8 cellular contexts compared by ENCODE assay signal in the genomic region with DNA sequence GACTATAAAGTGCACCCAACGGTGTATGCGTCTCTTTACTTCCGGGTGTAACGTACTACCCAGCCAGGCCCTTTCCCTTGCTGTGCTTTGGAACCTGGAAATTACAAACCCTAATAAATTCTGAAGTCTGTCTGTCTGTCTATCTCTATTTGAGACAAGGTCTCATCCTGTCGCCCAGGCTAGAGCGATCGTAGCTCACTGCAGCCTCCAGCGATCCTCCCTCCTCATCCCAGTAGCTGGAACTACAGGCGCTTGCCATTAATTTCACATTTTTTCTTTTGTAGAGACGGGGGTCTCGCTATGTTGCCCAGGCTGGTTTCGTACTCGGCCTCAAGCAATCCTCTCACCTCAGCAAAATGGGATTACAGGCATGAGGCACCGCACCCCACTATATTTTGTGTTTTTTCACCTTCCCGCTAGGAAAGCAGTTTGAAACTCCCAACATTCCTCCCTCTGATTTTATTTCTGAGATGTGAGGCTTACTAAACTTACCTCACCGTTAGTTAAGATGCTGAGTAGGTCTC. TPM values are rescaled to one million over a fixed set of nuclear protein-coding genes. Genes with fewer than 3 reads are reported as not detected.
A peak's percentile ranks its signal among the peaks of the same experiment; 100 is the strongest.
DNase-seq lines count a peak whose midpoint lies in the region; ATAC-seq and TF ChIP-seq lines count a peak whose summit lies in the region.

No MANE protein-coding gene starts in this region.

- H3K27me3 Mint-ChIP-seq in activated T-helper 2 cell treated with anti-CD3 and anti-CD28 coated beads, Interferon-gamma antibody, Interleukin-2, Interleukin-4, amounts not matched to agents 10 μg/mL and 5 μg/mL and 100 μg/mL, durations not matched to agents 14 hours and 24 hours and 36 hours (ENCODE audit: low read depth), result peaks cover 5% of the 10 kb centered on the region
- peaks cover 0 to 2% of the 10 kb centered on the region in 2 donors for H3K27me3 Mint-ChIP-seq in stimulated activated naive B cell treated with anti-CD40 and anti-IgM and Interleukin-4, amounts not matched to agents 10 μg/mL and 1 μg/mL and 100 μg/mL, for 72 hours

- ATAC-seq in GM19043 (IDR thresholded peaks at IDR 0.05; ENCODE audit: low read depth, unreplicated experiment) (peak; percentile 34), HG03280 (IDR thresholded peaks at IDR 0.05; ENCODE audit: unreplicated experiment) (peak; percentile 41)
- peak; percentile 68 to 69 for ATAC-seq in stimulated activated naive B cell treated with anti-CD40 and anti-IgM and Interleukin-4, amounts not matched to agents 10 μg/mL and 1 μg/mL and 100 μg/mL, for 72 hours (replicated peaks)

- intact Hi-C loops in A673 (cut with micrococcal nuclease; ENCODE audit: unreplicated experiment), result no loop called here
- intact Hi-C loops in activated T-helper 2 cell treated with anti-CD3 and anti-CD28 coated beads, Interferon-gamma antibody, Interleukin-2, Interleukin-4, amounts not matched to agents 10 μg/mL and 5 μg/mL and 100 μg/mL, durations not matched to agents 14 hours and 24 hours and 36 hours (cut with micrococcal nuclease), result loop anchor here (1.0 kb wide), 2 partner anchors 31 to 36 kb away; no protein-coding TSS in a partner anchor

- H3K4me3 Mint-ChIP-seq in activated T-helper 2 cell treated with anti-CD3 and anti-CD28 coated beads, Interferon-gamma antibody, Interleukin-2, Interleukin-4, amounts not matched to agents 10 μg/mL and 5 μg/mL and 100 μg/mL, durations not matched to agents 14 hours and 24 hours and 36 hours (ENCODE audit: low read depth), result peak overlapping the region; percentile 100
- peak overlapping the region; percentile 95 to 100 for H3K4me3 Mint-ChIP-seq in stimulated activated naive B cell treated with anti-CD40 and anti-IgM and Interleukin-4, amounts not matched to agents 10 μg/mL and 1 μg/mL and 100 μg/mL, for 72 hours

- BruUV-seq in A673 (replicated peaks; lab: Mats Ljungman, UMichigan), result TSS peak; percentile 85

- TF ChIP-seq CTCF in A673 (conservative IDR thresholded peaks at IDR 0.05; ENCODE audit: low read depth, low read length), result no peak

- no peak for DNase-seq in A673 (ENCODE audit: low spot score)
- no peak for DNase-seq in activated T-helper 2 cell treated with anti-CD3 and anti-CD28 coated beads, Interferon-gamma antibody, Interleukin-2, Interleukin-4, amounts not matched to agents 10 μg/mL and 5 μg/mL and 100 μg/mL, durations not matched to agents 14 hours and 24 hours and 36 hours (ENCODE audit: low spot score)
- no peak for DNase-seq in iPS DF 6.9 (ENCODE audit: low read depth, low spot score)
- no peak for DNase-seq in stimulated activated naive B cell treated with anti-CD40 and anti-IgM and Interleukin-4, amounts not matched to agents 10 μg/mL and 1 μg/mL and 100 μg/mL, for 72 hours
- DNase-seq in stimulated activated CD8-positive, alpha-beta memory T cell treated with anti-CD3 and anti-CD28 coated beads, Interleukin-4, amount 100 ng/mL, for 48 hours, result no peak
- no peak for DNase-seq in stimulated activated CD4-positive, alpha-beta T cell treated with anti-CD3 and anti-CD28 coated beads, Interleukin-4, amount 100 ng/mL, for 4 hours

- H3K4me3 ChIP-seq in A673 (ENCODE audit: low read depth, low read length, poor library complexity, severe bottlenecking) (peak overlapping the region; percentile 84), iPS DF 6.9 (ENCODE audit: low read length) (peak overlapping the region; percentile 79; the same call in 1 of the 2 replicates)

- H3K36me3 ChIP-seq in A673 (ENCODE audit: insufficient read depth, low read length, poor library complexity, severe bottlenecking), result peaks cover 26% of the 10 kb centered on the region
- H3K36me3 ChIP-seq in iPS DF 6.9 (ENCODE audit: control insufficient read depth, insufficient read depth, low read length), result peaks cover 2% of the 10 kb centered on the region; the same call in 1 of the 2 replicates

- peaks cover 32% of the 10 kb centered on the region for H3K4me1 Mint-ChIP-seq in activated T-helper 2 cell treated with anti-CD3 and anti-CD28 coated beads, Interferon-gamma antibody, Interleukin-2, Interleukin-4, amounts not matched to agents 10 μg/mL and 5 μg/mL and 100 μg/mL, durations not matched to agents 14 hours and 24 hours and 36 hours (ENCODE audit: low read depth)
- peaks cover 13 to 20% of the 10 kb centered on the region in 2 donors for H3K4me1 Mint-ChIP-seq in stimulated activated naive B cell treated with anti-CD40 and anti-IgM and Interleukin-4, amounts not matched to agents 10 μg/mL and 1 μg/mL and 100 μg/mL, for 72 hours

- H3K27ac Mint-ChIP-seq in activated T-helper 2 cell treated with anti-CD3 and anti-CD28 coated beads, Interferon-gamma antibody, Interleukin-2, Interleukin-4, amounts not matched to agents 10 μg/mL and 5 μg/mL and 100 μg/mL, durations not matched to agents 14 hours and 24 hours and 36 hours, result peak overlapping the region; percentile 99
- H3K27ac Mint-ChIP-seq in stimulated activated naive B cell treated with anti-CD40 and anti-IgM and Interleukin-4, amounts not matched to agents 10 μg/mL and 1 μg/mL and 100 μg/mL, for 72 hours, result peak overlapping the region; percentile 100

- WGBS in iPS DF 6.9 (ENCODE audit: insufficient coverage, insufficient read length), result no CpG with 5 or more reads among the region's 16 CpGs

- H3K9me3 ChIP-seq in A673 (ENCODE audit: low read depth, low read length, poor library complexity, severe bottlenecking) (no peaks in the 10 kb centered on the region), iPS DF 6.9 (ENCODE audit: control insufficient read depth, insufficient read depth, low read length) (no peaks in the 10 kb centered on the region)

- peaks cover 28% of the 10 kb centered on the region for H3K36me3 Mint-ChIP-seq in activated T-helper 2 cell treated with anti-CD3 and anti-CD28 coated beads, Interferon-gamma antibody, Interleukin-2, Interleukin-4, amounts not matched to agents 10 μg/mL and 5 μg/mL and 100 μg/mL, durations not matched to agents 14 hours and 24 hours and 36 hours (ENCODE audit: low read depth)
- H3K36me3 Mint-ChIP-seq in stimulated activated naive B cell treated with anti-CD40 and anti-IgM and Interleukin-4, amounts not matched to agents 10 μg/mL and 1 μg/mL and 100 μg/mL, for 72 hours, result peaks cover 5 to 14% of the 10 kb centered on the region in 2 donors

- H3K27ac ChIP-seq in A673 (ENCODE audit: low read depth, low read length, poor library complexity, severe bottlenecking) (peak overlapping the region; percentile 98), iPS DF 6.9 (ENCODE audit: low read length) (no peak overlapping the region)

- H3K27me3 ChIP-seq in A673 (replicated peaks; ENCODE audit: insufficient read depth, low read depth, low read length, poor library complexity), result no peaks in the 10 kb centered on the region
- H3K27me3 ChIP-seq in iPS DF 6.9 (ENCODE audit: control insufficient read depth, insufficient read depth, low read length), result no peaks in the 10 kb centered on the region

- H3K4me1 ChIP-seq in A673 (ENCODE audit: insufficient read depth, low read length, poor library complexity, severe bottlenecking) (peaks cover 12% of the 10 kb centered on the region), iPS DF 6.9 (ENCODE audit: control insufficient read depth, insufficient read depth, low read length) (no peaks in the 10 kb centered on the region)

- CTCF ChIA-PET in A673 (lab: Charles Lee), result no interaction called here

- POLR2A ChIA-PET in A673 (lab: Charles Lee; ENCODE audit: low non-redundant PET), result no interaction called here

- H3K9me3 Mint-ChIP-seq in activated T-helper 2 cell treated with anti-CD3 and anti-CD28 coated beads, Interferon-gamma antibody, Interleukin-2, Interleukin-4, amounts not matched to agents 10 μg/mL and 5 μg/mL and 100 μg/mL, durations not matched to agents 14 hours and 24 hours and 36 hours, result no peaks in the 10 kb centered on the region
- H3K9me3 Mint-ChIP-seq in stimulated activated naive B cell treated with anti-CD40 and anti-IgM and Interleukin-4, amounts not matched to agents 10 μg/mL and 1 μg/mL and 100 μg/mL, for 72 hours, result no peaks in the 10 kb centered on the region

RNA-seq across cellular contexts. Expression of a gene that starts 0.5 kb away (rescaled TPM):
- total RNA-seq in A673 (2021), result 33.5 and 42.2 TPM in 2 replicates
- 44.3 and 48.0 TPM in 2 replicates for total RNA-seq in activated T-helper 2 cell treated with anti-CD3 and anti-CD28 coated beads, Interferon-gamma antibody, Interleukin-2, Interleukin-4, amounts not matched to agents 10 μg/mL and 5 μg/mL and 100 μg/mL, durations not matched to agents 14 hours and 24 hours and 36 hours

RNA-seq across cellular contexts. Expression of a gene that starts 31.3 kb away (rescaled TPM):
- 22.9 and 23.1 TPM in 2 replicates for total RNA-seq in A673 (2021)
- 18.3 and 21.2 TPM in 2 replicates for total RNA-seq in activated T-helper 2 cell treated with anti-CD3 and anti-CD28 coated beads, Interferon-gamma antibody, Interleukin-2, Interleukin-4, amounts not matched to agents 10 μg/mL and 5 μg/mL and 100 μg/mL, durations not matched to agents 14 hours and 24 hours and 36 hours
